In genomic region chr19:12364391-12365093, GRCh38 we compare ENCODE assay signal across 9 cellular contexts. TPM values are rescaled to one million over a fixed set of nuclear protein-coding genes. Genes with fewer than 3 reads are reported as not detected.
DNase-seq lines count a peak whose midpoint lies in the region; ATAC-seq, FAIRE-seq and TF ChIP-seq lines count a peak whose summit lies in the region.
"Had no signal": no experiment of that assay in that cellular context is flagged by ENCODE, and none has a peak within 500 bp of the region (broad histone marks: within the 10 kb centered on the region; RNA-seq: fewer than 3 reads in every experiment).

No MANE protein-coding gene starts in this region.

- SMC1A ChIA-PET in GM12878 (lab: Charles Lee; ENCODE audit: uncharacterized antibody, unreplicated experiment) = interaction anchor here (2.8 kb wide), 1 partner anchor 32 kb away, joined by 11 read pairs; the partner anchor contains the start of gene ZNF563

- H3K4me1 ChIP-seq in Loucy (ENCODE audit: insufficient read depth, low read length, poor library complexity, severe bottlenecking) (peaks cover 12% of the 10 kb centered on the region), GM12878 (ENCODE audit: control insufficient read depth, insufficient read depth, low read length) (no peaks in the 10 kb centered on the region; the same call in 1 of the 2 replicates), iPS-20b (ENCODE audit: insufficient read depth, low read length) (no peaks in the 10 kb centered on the region)

- POLR2A ChIA-PET in GM12878 (lab: Charles Lee) = interaction anchor here (1.0 kb wide), 1 partner anchor 61 kb away, joined by 8 read pairs; no protein-coding TSS in a partner anchor

- TF ChIP-seq POLR2A in GM12878 (IDR thresholded peaks at IDR 0.05; ENCODE audit: low read depth, low read length) = no peak

- BruUV-seq in GM12878 (replicated peaks; lab: Mats Ljungman, UMichigan) = no TSS peak

- H3F3A ChIP-seq in Loucy (ENCODE audit: low read depth) = no peaks in the 10 kb centered on the region

- in situ Hi-C loops in GM12878 (cut with MboI) = no loop called here

- H3K27me3 ChIP-seq in Loucy (ENCODE audit: insufficient read depth, low read length, poor library complexity, severe bottlenecking) (no peaks in the 10 kb centered on the region), GM12878 (replicated peaks in 1 of 2; ENCODE audit: control insufficient read depth in 2 of 2, insufficient read depth in 2 of 2, low read length in 1 of 2) (no peaks in the 10 kb centered on the region), iPS-20b (ENCODE audit: insufficient read depth, low read length) (peaks cover 14% of the 10 kb centered on the region; the same call in 1 of the 2 replicates)

- no peaks in the 10 kb centered on the region for H4K20me1 ChIP-seq in Loucy (ENCODE audit: insufficient read depth, low read length, poor library complexity, severe bottlenecking)
- no peaks in the 10 kb centered on the region for H4K20me1 ChIP-seq in GM12878 (ENCODE audit: control insufficient read depth, insufficient read depth)

- H3K9me2 ChIP-seq in Loucy (replicated peaks; ENCODE audit: low read depth, low read length) = no peaks in the 10 kb centered on the region

- RAD21 ChIA-PET in GM12878 (lab: Charles Lee; ENCODE audit: unreplicated experiment) = interaction anchor here (1.1 to 1.3 kb wide), 2 partner anchors 32 to 77 kb away, joined by 3 read pairs; partner anchors contain the start of gene ZNF443

- H3K9ac ChIP-seq in Loucy (ENCODE audit: low read depth, low read length, poor library complexity, severe bottlenecking) = peak overlapping the region; percentile 72
- peak overlapping the region; percentile 66 for H3K9ac ChIP-seq in GM12878 (ENCODE audit: control insufficient read depth, insufficient read depth, low read length)
- peak overlapping the region; percentile 60; the same call in 1 of the 2 replicates for H3K9ac ChIP-seq in iPS-20b (ENCODE audit: low read depth, low read length)

- H3K9me3 ChIP-seq in Loucy (ENCODE audit: insufficient read depth, low read depth, low read length) (no peaks in the 10 kb centered on the region), GM12878 (replicated peaks; ENCODE audit: control insufficient read depth, insufficient read depth, low read length) (peaks cover 4% of the 10 kb centered on the region; the same call in 2 of the 3 replicates), iPS-20b (ENCODE audit: insufficient read depth, low read depth, low read length) (peaks cover 12% of the 10 kb centered on the region; the same call in 1 of the 2 replicates)

- ATAC-seq in GM12878 = no peak
- no peak for ATAC-seq in GM18873 (IDR thresholded peaks at IDR 0.05; ENCODE audit: low FRiP score, unreplicated experiment)

- no peak for TF ChIP-seq CTCF in Loucy (conservative IDR thresholded peaks at IDR 0.05; ENCODE audit: low read length)
- TF ChIP-seq CTCF in GM12878 (IDR thresholded peaks at IDR 0.05 in 2 of 3, conservative IDR thresholded peaks at IDR 0.05 in 1 of 3; ENCODE audit: control insufficient read depth in 2 of 3, extremely low read depth in 1 of 3, insufficient read depth in 1 of 3, low read depth in 3 of 3, low read length in 3 of 3) = no peak

- intact Hi-C loops in GM12878 (cut with micrococcal nuclease; ENCODE audit: unreplicated experiment) = no loop called here

- no peaks in the 10 kb centered on the region for H3K36me3 ChIP-seq in Loucy (ENCODE audit: insufficient read depth, low read length)
- no peaks in the 10 kb centered on the region for H3K36me3 ChIP-seq in GM12878 (ENCODE audit: control insufficient read depth in 2 of 2, insufficient read depth in 2 of 2, low read length in 1 of 2)
- H3K36me3 ChIP-seq in iPS-20b (ENCODE audit: insufficient read depth, low read depth, low read length) = no peaks in the 10 kb centered on the region

- H3K4me2 ChIP-seq in Loucy (ENCODE audit: low read depth, low read length, poor library complexity, severe bottlenecking) (peak overlapping the region; percentile 76), GM12878 (ENCODE audit: control insufficient read depth, insufficient read depth) (peak overlapping the region; percentile 96)

- peak overlapping the region; percentile 86 for H2AFZ ChIP-seq in Loucy (ENCODE audit: low read length)
- H2AFZ ChIP-seq in GM12878 (ENCODE audit: control insufficient read depth, low read depth, low read length) = peak overlapping the region; percentile 73

- no peak for TF ChIP-seq EP300 in GM12878 (IDR thresholded peaks at IDR 0.05; ENCODE audit: borderline replicate concordance in 1 of 2, control insufficient read depth in 1 of 2, low read depth in 2 of 2, low read length in 2 of 2)

- H3K79me2 ChIP-seq in Loucy (ENCODE audit: insufficient read depth, low read length) (no peaks in the 10 kb centered on the region), GM12878 (ENCODE audit: control insufficient read depth, insufficient read depth, low read length) (no peaks in the 10 kb centered on the region; the same call in 1 of the 2 replicates)

- H3K4me3 ChIP-seq in Loucy (ENCODE audit: low read length, poor library complexity, severe bottlenecking) (peak overlapping the region; percentile 77), GM12878 (peak overlapping the region; percentile 74), iPS-20b (ENCODE audit: low read length) (peak overlapping the region; percentile 85), skin epidermis (peak overlapping the region; percentile 73 to 98 (median 85))

- TF ChIP-seq RAD21 in GM12878 (IDR thresholded peaks at IDR 0.05; ENCODE audit: insufficient read depth, low read depth, low read length) = no peak

- 26% methylated on average over 22 of the region's 22 CpGs for WGBS in GM12878 (ENCODE audit: insufficient coverage, insufficient replicate concordance, low lambda C conversion rate, missing lambda C conversion rate)

- CTCF ChIA-PET in GM12878 (lab: Yijun Ruan, JAX) = interaction anchor here (0.9 to 1.1 kb wide), 2 partner anchors 32 to 123 kb away, joined by 3 to 4 read pairs; partner anchors contain the start of gene ZNF563

- peak overlapping the region; percentile 55 for H3K27ac ChIP-seq in GM12878 (ENCODE audit: control insufficient read depth, insufficient read depth)
- no peak overlapping the region for H3K27ac ChIP-seq in iPS-20b (ENCODE audit: low read length)
- peak overlapping the region in 20 of 21 experiments; percentile 38 to 96 (median 84) for H3K27ac ChIP-seq in skin epidermis
- H3K27ac ChIP-seq: SK-N-MC had no signal

- FAIRE-seq in GM12878 (lab: Jason Lieb, UNC) = no peak

- DNase-seq in ELF-1 (ENCODE audit: low read depth, low spot score) (peak; percentile 17), GM12878 (ENCODE audit: low read depth, low spot score) (no peak), NCI-H1436 (lab: John Stamatoyannopoulos, UW) (no peak), NCI-H526 treated with DMSO at 0.1 percent for 48 hours (lab: John Stamatoyannopoulos, UW) (no peak)

RNA-seq across cellular contexts. Expression of gene ZNF442, which starts 0.9 kb away (rescaled TPM):
- total RNA-seq in GM12878 (2013; cell fraction: nucleolus; rRNA removed) = 0.86 and 0.98 TPM in 2 replicates
- total RNA-seq in GM12878 (2014; rRNA removed) (0.11 and 0.23 TPM in 2 replicates), GM12878 (2014; rRNA removed; fragmentation: Illumina TruSeq; extraction: Trizol) (0.41 and 0.45 TPM in 2 replicates), GM12878 (2021) (0.15 and 0.58 TPM in 2 replicates)
- polyA plus RNA-seq in GM12878 (2011; ENCODE audit: low read depth) = 0.83 TPM
- polyA plus RNA-seq in GM12878 (2011; rRNA removed) (0.26 and 0.69 TPM in 2 replicates), GM12878 (2014; fragmentation: Illumina TruSeq; extraction: Trizol) (0.10 and 0.65 TPM in 2 replicates), GM12878 (2014; fragmentation: Nextera tagmentation; extraction: Ambion mirVana) (under 1 TPM in 1 of 2 experiments, not detected in 1; 0.05 TPM), GM12878 (2014; rRNA removed) (0.10 and 0.13 TPM in 2 replicates), GM12878 (2016; fragmentation: Nextera tagmentation; extraction: Ambion mirVana) (under 1 TPM; 0.24 to 0.64 TPM)
- 0.07 and 0.15 TPM in 2 replicates for polyA plus RNA-seq in GM12878 (2011; cell fraction: cytosol; rRNA removed)
- 0.15 and 0.28 TPM in 2 replicates for polyA plus RNA-seq in GM12878 (2011; cell fraction: nucleus; rRNA removed)
- 1.5 and 2.0 TPM in 2 replicates for polyA plus RNA-seq in GM12878 (2012)
- polyA minus RNA-seq in GM12878 (2011; rRNA and poly(A)+ RNA removed) = 0.21 and 0.22 TPM in 2 replicates
- not detected in 2 replicates for polyA minus RNA-seq in GM12878 (2011; cell fraction: cytosol; rRNA and poly(A)+ RNA removed)
- 0.12 and 0.19 TPM in 2 replicates for polyA minus RNA-seq in GM12878 (2011; cell fraction: nucleus; rRNA and poly(A)+ RNA removed)

RNA-seq across cellular contexts. Expression of gene ZNF563, which starts 31.1 kb away (rescaled TPM):
- 28.0 and 29.6 TPM in 2 replicates for total RNA-seq in GM12878 (2013; cell fraction: nucleolus; rRNA removed)
- total RNA-seq in GM12878 (2014; rRNA removed) (1.8 and 2.7 TPM in 2 replicates), GM12878 (2014; rRNA removed; fragmentation: Illumina TruSeq; extraction: Trizol) (4.4 TPM in 2 replicates), GM12878 (2021) (2.8 and 3.7 TPM in 2 replicates)
- 2.0 TPM for polyA plus RNA-seq in GM12878 (2011; ENCODE audit: low read depth)
- polyA plus RNA-seq in GM12878 (2011; rRNA removed) (6.4 and 11.4 TPM in 2 replicates), GM12878 (2014; fragmentation: Illumina TruSeq; extraction: Trizol) (2.8 and 3.8 TPM in 2 replicates), GM12878 (2014; fragmentation: Nextera tagmentation; extraction: Ambion mirVana) (1 to 10 TPM; 1.7 to 2.5 TPM), GM12878 (2014; rRNA removed) (2.7 and 2.8 TPM in 2 replicates), GM12878 (2016; fragmentation: Nextera tagmentation; extraction: Ambion mirVana) (1 to 10 TPM; 4.8 to 5.5 TPM)
- 3.0 and 3.7 TPM in 2 replicates for polyA plus RNA-seq in GM12878 (2011; cell fraction: cytosol; rRNA removed)
- polyA plus RNA-seq in GM12878 (2011; cell fraction: nucleus; rRNA removed) = 3.8 and 4.6 TPM in 2 replicates
- polyA plus RNA-seq in GM12878 (2012) = 2.0 and 4.1 TPM in 2 replicates
- 4.5 and 5.2 TPM in 2 replicates for polyA minus RNA-seq in GM12878 (2011; rRNA and poly(A)+ RNA removed)
- polyA minus RNA-seq in GM12878 (2011; cell fraction: cytosol; rRNA and poly(A)+ RNA removed) = 1.8 and 4.9 TPM in 2 replicates
- polyA minus RNA-seq in GM12878 (2011; cell fraction: nucleus; rRNA and poly(A)+ RNA removed) = 2.9 and 4.1 TPM in 2 replicates

RNA-seq across cellular contexts. Expression of gene ZNF799, which starts 36.5 kb away (rescaled TPM):
- total RNA-seq in GM12878 (2013; cell fraction: nucleolus; rRNA removed) = 25.5 and 27.5 TPM in 2 replicates
- total RNA-seq in GM12878 (2014; rRNA removed) (3.2 and 4.3 TPM in 2 replicates), GM12878 (2014; rRNA removed; fragmentation: Illumina TruSeq; extraction: Trizol) (4.5 and 4.7 TPM in 2 replicates), GM12878 (2021) (3.1 and 3.5 TPM in 2 replicates)
- 1.7 TPM for polyA plus RNA-seq in GM12878 (2011; ENCODE audit: low read depth)
- polyA plus RNA-seq in GM12878 (2011; rRNA removed) (9.2 and 13.8 TPM in 2 replicates), GM12878 (2014; fragmentation: Illumina TruSeq; extraction: Trizol) (2.5 and 2.6 TPM in 2 replicates), GM12878 (2014; fragmentation: Nextera tagmentation; extraction: Ambion mirVana) (1 to 10 TPM; 1.5 to 2.0 TPM), GM12878 (2014; rRNA removed) (2.1 and 2.3 TPM in 2 replicates), GM12878 (2016; fragmentation: Nextera tagmentation; extraction: Ambion mirVana) (1 to 10 TPM; 2.9 to 3.3 TPM)
- polyA plus RNA-seq in GM12878 (2011; cell fraction: cytosol; rRNA removed) = 3.3 and 3.7 TPM in 2 replicates
- polyA plus RNA-seq in GM12878 (2011; cell fraction: nucleus; rRNA removed) = 7.8 and 8.7 TPM in 2 replicates
- polyA plus RNA-seq in GM12878 (2012) = 2.3 and 2.7 TPM in 2 replicates
- 9.7 and 14.0 TPM in 2 replicates for polyA minus RNA-seq in GM12878 (2011; rRNA and poly(A)+ RNA removed)
- 3.5 and 4.8 TPM in 2 replicates for polyA minus RNA-seq in GM12878 (2011; cell fraction: cytosol; rRNA and poly(A)+ RNA removed)
- polyA minus RNA-seq in GM12878 (2011; cell fraction: nucleus; rRNA and poly(A)+ RNA removed) = 10.4 and 12.6 TPM in 2 replicates
